Comparison of ENCODE assay signal across 8 cellular contexts in the genomic region with DNA sequence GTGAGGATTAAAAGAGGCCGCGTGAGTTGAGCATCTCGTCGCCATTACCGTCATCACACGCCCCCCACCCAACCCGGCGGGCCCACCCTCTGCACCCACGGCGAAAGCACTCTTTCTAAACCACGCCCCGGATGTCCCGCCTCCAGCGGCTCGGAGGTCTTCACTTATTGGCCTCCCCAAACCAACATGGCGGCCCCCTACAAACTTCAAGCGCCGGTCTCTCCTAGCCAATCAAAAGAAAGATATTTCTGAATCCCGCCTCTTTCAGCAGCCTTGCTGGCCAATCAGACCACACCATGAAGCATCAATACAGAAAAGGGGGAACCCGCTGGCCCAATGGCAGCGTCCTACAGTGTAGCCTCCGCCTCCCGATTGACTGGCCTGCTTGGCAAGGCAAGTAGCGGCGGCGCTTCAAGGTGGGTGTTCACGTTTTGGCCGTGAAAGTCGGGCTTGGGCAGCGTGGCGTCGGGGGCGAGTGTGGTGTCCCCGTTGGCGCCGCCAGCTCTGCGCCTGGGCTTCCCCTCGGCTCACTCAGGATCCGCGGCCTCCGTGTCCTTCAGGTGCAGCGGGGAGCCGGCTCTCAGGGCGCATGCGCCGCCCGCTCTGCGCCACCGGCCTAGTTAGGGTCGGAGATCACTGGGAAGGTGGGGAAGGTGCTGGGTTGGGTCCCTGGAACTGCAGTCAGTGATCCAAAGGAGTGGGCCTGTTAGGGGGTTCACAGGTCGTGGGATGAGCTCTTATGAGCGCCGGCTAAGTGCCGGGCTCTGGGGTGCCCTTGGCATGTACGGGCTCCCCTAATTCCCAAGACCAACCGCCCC. TPM values are rescaled to one million over a fixed set of nuclear protein-coding genes. Genes with fewer than 3 reads are reported as not detected.
DNase-seq lines count a peak whose midpoint lies in the region; TF ChIP-seq lines count a peak whose summit lies in the region.

A gene (plus strand): TSS at position 364 of the 818 bp plus-strand sequence. CDS start 1,471 bp downstream, outside the sequence.

- H3K27me3 ChIP-seq in effector memory CD4-positive, alpha-beta T cell (replicated peaks; ENCODE audit: control insufficient read depth, insufficient read depth, low read length, poor library complexity, severe bottlenecking), result no peaks in the 10 kb centered on the region

- DNase-seq in CMK (ENCODE audit: low read depth) (peak; percentile 99), GM20000 (ENCODE audit: low spot score) (peak; percentile 99), HT-29 (ENCODE audit: low spot score) (peak; percentile 100), NOMO-1 (lab: John Stamatoyannopoulos, UW; ENCODE audit: unreplicated experiment in 2 of 2) (peak; percentile 98 to 99), lung microvascular endothelial cell (ENCODE audit: low read depth in 2 of 2) (peak; percentile 99)
- peak; percentile 87 to 93 (median 93) for DNase-seq in effector memory CD4-positive, alpha-beta T cell
- peak; percentile 85 to 95 (median 93) for DNase-seq in stimulated activated CD4-positive, alpha-beta T cell treated with anti-CD3 and anti-CD28 coated beads, TNF-alpha, amount 100 ng/mL, for 48 hours (ENCODE audit: low read depth in 3 of 3)

- peaks cover 16% of the 10 kb centered on the region for H3K36me3 ChIP-seq in effector memory CD4-positive, alpha-beta T cell (ENCODE audit: control insufficient read depth, insufficient read depth, low read length)

- H3K27ac ChIP-seq in effector memory CD4-positive, alpha-beta T cell (ENCODE audit: insufficient read depth, low read length, poor library complexity, severe bottlenecking), result peak within 1 kb of the TSS; percentile 70

- H3K9me3 ChIP-seq in effector memory CD4-positive, alpha-beta T cell (ENCODE audit: control insufficient read depth, low read length), result no peaks in the 10 kb centered on the region

- POLR2A ChIA-PET in activated CD8-positive, alpha-beta memory T cell treated with anti-CD3 and anti-CD28 coated beads for 36 hours (lab: Charles Lee), result interaction anchor here (0.6 to 1.0 kb wide), 3 partner anchors 9 to 78 kb away, joined by 3 to 5 read pairs (median 4); a partner anchor contains a TSS

- no peak for TF ChIP-seq CTCF in GM20000 (IDR thresholded peaks at IDR 0.05; ENCODE audit: extremely low read depth, missing control alignments)

- peaks cover 13% of the 10 kb centered on the region for H3K4me1 ChIP-seq in effector memory CD4-positive, alpha-beta T cell (ENCODE audit: control insufficient read depth, insufficient read depth, low read length, poor library complexity, severe bottlenecking)

- CTCF ChIA-PET in activated CD8-positive, alpha-beta memory T cell treated with anti-CD3 and anti-CD28 coated beads for 36 hours (lab: Charles Lee), result interaction anchor here (0.6 kb wide), 1 partner anchor 62 kb away, joined by 4 read pairs; no protein-coding TSS in a partner anchor

- H3K4me3 ChIP-seq in effector memory CD4-positive, alpha-beta T cell (ENCODE audit: insufficient read depth, low read depth, low read length, poor library complexity, severe bottlenecking), result peak within 1 kb of the TSS; percentile 74

RNA-seq across cellular contexts. Expression of the gene that starts here (rescaled TPM):
- 564 and 590 TPM in 2 replicates for total RNA-seq in HT-29 (2014; rRNA removed; shearing (Covaris generic))
- 100 to 1,000 TPM; 126 to 137 TPM for total RNA-seq in activated CD8-positive, alpha-beta memory T cell treated with anti-CD3 and anti-CD28 coated beads for 36 hours
- 106 and 107 TPM in 2 replicates for total RNA-seq in lung microvascular endothelial cell

Comparison
In these comparisons a context has a peak if more than half of its experiments do, and no peak if none do; other contexts are left out.
1. Peak in every context shown above with its lines: DNase-seq, H3K4me3 ChIP-seq and H3K27ac ChIP-seq.